21 cellular contexts compared by ENCODE assay signal in the genomic region with DNA sequence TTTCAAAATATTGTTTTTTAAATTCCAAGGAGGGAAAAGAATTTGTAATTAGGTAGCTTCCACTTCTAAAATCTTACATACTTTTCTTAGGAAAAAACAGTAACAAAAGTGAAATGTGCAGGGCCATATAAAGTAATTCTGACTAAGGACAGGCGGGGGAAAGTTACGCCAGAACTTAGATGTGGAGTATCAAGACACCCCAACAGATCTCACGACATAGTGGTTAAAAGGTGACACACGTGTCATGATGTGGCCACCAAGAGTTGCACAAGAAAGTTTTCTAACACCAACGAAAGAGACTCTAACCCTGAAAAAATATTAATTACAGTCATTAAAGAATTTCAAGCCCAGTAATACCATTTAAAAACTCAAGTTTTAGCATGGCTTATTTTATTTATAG.
"Had no signal": no experiment of that assay in that cellular context is flagged by ENCODE, and none has a peak within 500 bp of the region (broad histone marks: within the 10 kb centered on the region; RNA-seq: fewer than 3 reads in every experiment).

No MANE protein-coding gene starts in this region.

- H3K27me3 Mint-ChIP-seq: IgD-negative memory B cell had no signal

- H3K4me3 Mint-ChIP-seq: IgD-negative memory B cell had no signal

- H3K27ac Mint-ChIP-seq: IgD-negative memory B cell had no signal

- H3K4me3 ChIP-seq: MG63, SJSA1, SK-N-MC had no signal

- H3K27ac ChIP-seq: SJSA1, SK-N-MC had no signal

- H3K27me3 ChIP-seq: MG63, SJSA1 had no signal

- DNase-seq: Karpas-422, KG1, MG63, NCI-H1092 treated with DMSO at 0.1 percent for 48 hours, NCI-H1436, NCI-H187, NCI-H2029, NCI-H2081 treated with DMSO at 0.1 percent for 48 hours, NCI-H2171, NCI-H226, NCI-H446, NCI-H510A, NCI-H524 treated with DMSO at 0.1 percent for 48 hours, NCI-H69, NCI-H774, Right ventricle myocardium superior, RPMI8226, SIG-M5 had no signal

- H3K4me1 ChIP-seq: SJSA1 had no signal

- H3K9me3 ChIP-seq: MG63, SJSA1 had no signal
